In genomic region chr3:73447118-73447517, GRCh38 we compare ENCODE assay signal across 19 cellular contexts.
"Had no signal": no experiment of that assay in that cellular context is flagged by ENCODE, and none has a peak within 500 bp of the region (broad histone marks: within the 10 kb centered on the region; RNA-seq: fewer than 3 reads in every experiment).

No MANE protein-coding gene starts in this region.

- H3K36me3 ChIP-seq: esophagus squamous epithelium, neural progenitor cell, ovary, tibial artery, upper lobe of left lung, vagina had no signal

- H3K4me3 ChIP-seq: esophagus squamous epithelium, hepatocyte, neural progenitor cell, ovary, tibial artery, upper lobe of left lung, vagina had no signal

- H3K4me1 ChIP-seq: foreskin keratinocyte, neural progenitor cell, upper lobe of left lung had no signal

- H3K27ac Mint-ChIP-seq: dendritic cell treated with granulocyte-macrophage colony-stimulating factor and Interleukin-4, amounts not matched to agents 40 ng/mL and 50 ng/mL, for 4 days; effector memory CD8-positive, alpha-beta T cell; natural killer cell treated with Interleukin-12 subunit alpha and Interleukin-12 subunit beta and Interleukin-15 and Interleukin-18, amount 100 ng/mL, for 72 hours; neural progenitor cell; stimulated activated effector memory CD8-positive, alpha-beta T cell treated with anti-CD3 and anti-CD28 coated beads, Interleukin-12 subunit alpha, Interleukin-12 subunit beta, amount 100 ng/mL, for 72 hours had no signal

- H3K27me3 ChIP-seq: esophagus squamous epithelium, foreskin keratinocyte, hepatocyte, neural progenitor cell, ovary, tibial artery, upper lobe of left lung, vagina had no signal

- ATAC-seq: effector memory CD8-positive, alpha-beta T cell; foreskin keratinocyte; left colon; natural killer cell treated with Interleukin-12 subunit alpha and Interleukin-12 subunit beta and Interleukin-15 and Interleukin-18, amount 100 ng/mL, for 72 hours; stimulated activated effector memory CD8-positive, alpha-beta T cell treated with anti-CD3 and anti-CD28 coated beads, Interleukin-12 subunit alpha, Interleukin-12 subunit beta, amount 100 ng/mL, for 72 hours; stimulated activated naive CD8-positive, alpha-beta T cell treated with anti-CD3 and anti-CD28 coated beads, Interleukin-15, Interleukin-2, amounts not matched to agents 100 U/mL and 50 U/mL, for 24 hours had no signal

- H3K36me3 Mint-ChIP-seq: natural killer cell treated with Interleukin-12 subunit alpha and Interleukin-12 subunit beta and Interleukin-15 and Interleukin-18, amount 100 ng/mL, for 72 hours; neural progenitor cell; stimulated activated effector memory CD8-positive, alpha-beta T cell treated with anti-CD3 and anti-CD28 coated beads, Interleukin-12 subunit alpha, Interleukin-12 subunit beta, amount 100 ng/mL, for 72 hours had no signal

- H3K9me3 Mint-ChIP-seq: dendritic cell treated with granulocyte-macrophage colony-stimulating factor and Interleukin-4, amounts not matched to agents 40 ng/mL and 50 ng/mL, for 4 days; natural killer cell treated with Interleukin-12 subunit alpha and Interleukin-12 subunit beta and Interleukin-15 and Interleukin-18, amount 100 ng/mL, for 72 hours; neural progenitor cell; stimulated activated effector memory CD8-positive, alpha-beta T cell treated with anti-CD3 and anti-CD28 coated beads, Interleukin-12 subunit alpha, Interleukin-12 subunit beta, amount 100 ng/mL, for 72 hours had no signal

- H3K27ac ChIP-seq: esophagus squamous epithelium, foreskin keratinocyte, hepatocyte, neural progenitor cell, tibial artery, upper lobe of left lung, vagina had no signal

- H3K9me3 ChIP-seq: esophagus squamous epithelium, ovary, tibial artery, upper lobe of left lung, vagina had no signal

- DNase-seq: effector memory CD8-positive, alpha-beta T cell; esophagus squamous epithelium; foreskin keratinocyte; left colon; mammary epithelial cell; nucleus accumbens; right cardiac atrium; stimulated activated CD4-positive, alpha-beta T cell treated with anti-CD3 and anti-CD28 coated beads, Interleukin-4, amount 100 ng/mL, for 1 hour; stimulated activated CD8-positive, alpha-beta memory T cell treated with anti-CD3 and anti-CD28 coated beads, Interleukin-4, amount 100 ng/mL, for 48 hours; stimulated activated naive CD8-positive, alpha-beta T cell treated with anti-CD3 and anti-CD28 coated beads, Interleukin-15, Interleukin-2, amounts not matched to agents 100 U/mL and 50 U/mL, for 24 hours; tibial artery; upper lobe of left lung had no signal
